In the genomic region with DNA sequence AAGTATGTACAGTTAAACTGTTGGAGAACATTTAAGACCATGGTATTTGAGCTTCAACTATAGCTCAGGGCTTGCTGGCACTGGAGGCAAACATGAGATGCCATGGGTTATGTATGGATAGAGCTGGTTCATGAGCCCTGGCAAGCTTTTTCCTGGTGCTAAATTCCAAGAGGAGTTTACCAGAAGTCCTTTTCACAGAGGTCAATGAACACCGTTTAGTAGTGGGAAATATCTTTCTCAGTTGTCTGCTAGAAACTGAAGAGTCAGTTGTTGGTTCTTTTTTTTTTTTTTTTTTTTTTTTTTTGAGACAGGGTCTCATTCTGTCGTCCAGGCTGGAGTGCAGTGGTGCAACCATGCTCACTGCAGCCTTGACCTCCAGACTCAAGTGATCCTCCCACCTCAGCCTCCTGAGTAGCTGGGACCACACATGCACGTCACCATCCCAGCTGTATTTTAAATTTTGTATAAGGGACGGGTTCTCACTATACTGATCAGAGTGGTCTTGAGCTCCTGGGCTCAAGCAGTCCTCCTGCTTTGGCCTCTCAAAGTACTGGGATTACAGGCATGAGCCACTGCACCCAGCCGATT, we compare ENCODE assay signal across 1 cellular context.
TF ChIP-seq lines count a peak whose summit lies in the region.

No MANE protein-coding gene starts in this region.

TF ChIP-seq in K562, 482 proteins besides CTCF, POLR2A, EP300 and RAD21:
- TF ChIP-seq, protein P1, sequence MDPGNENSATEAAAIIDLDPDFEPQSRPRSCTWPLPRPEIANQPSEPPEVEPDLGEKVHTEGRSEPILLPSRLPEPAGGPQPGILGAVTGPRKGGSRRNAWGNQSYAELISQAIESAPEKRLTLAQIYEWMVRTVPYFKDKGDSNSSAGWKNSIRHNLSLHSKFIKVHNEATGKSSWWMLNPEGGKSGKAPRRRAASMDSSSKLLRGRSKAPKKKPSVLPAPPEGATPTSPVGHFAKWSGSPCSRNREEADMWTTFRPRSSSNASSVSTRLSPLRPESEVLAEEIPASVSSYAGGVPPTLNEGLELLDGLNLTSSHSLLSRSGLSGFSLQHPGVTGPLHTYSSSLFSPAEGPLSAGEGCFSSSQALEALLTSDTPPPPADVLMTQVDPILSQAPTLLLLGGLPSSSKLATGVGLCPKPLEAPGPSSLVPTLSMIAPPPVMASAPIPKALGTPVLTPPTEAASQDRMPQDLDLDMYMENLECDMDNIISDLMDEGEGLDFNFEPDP (CRISPR knock-in tag; IDR thresholded peaks at IDR 0.05): no peak
- TF ChIP-seq, protein P2, sequence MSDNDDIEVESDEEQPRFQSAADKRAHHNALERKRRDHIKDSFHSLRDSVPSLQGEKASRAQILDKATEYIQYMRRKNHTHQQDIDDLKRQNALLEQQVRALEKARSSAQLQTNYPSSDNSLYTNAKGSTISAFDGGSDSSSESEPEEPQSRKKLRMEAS (CRISPR knock-in tag; IDR thresholded peaks at IDR 0.05): 0 out of 2 replicates have a peak, but pooled peaks have one; percentile 6
